In the genomic region with DNA sequence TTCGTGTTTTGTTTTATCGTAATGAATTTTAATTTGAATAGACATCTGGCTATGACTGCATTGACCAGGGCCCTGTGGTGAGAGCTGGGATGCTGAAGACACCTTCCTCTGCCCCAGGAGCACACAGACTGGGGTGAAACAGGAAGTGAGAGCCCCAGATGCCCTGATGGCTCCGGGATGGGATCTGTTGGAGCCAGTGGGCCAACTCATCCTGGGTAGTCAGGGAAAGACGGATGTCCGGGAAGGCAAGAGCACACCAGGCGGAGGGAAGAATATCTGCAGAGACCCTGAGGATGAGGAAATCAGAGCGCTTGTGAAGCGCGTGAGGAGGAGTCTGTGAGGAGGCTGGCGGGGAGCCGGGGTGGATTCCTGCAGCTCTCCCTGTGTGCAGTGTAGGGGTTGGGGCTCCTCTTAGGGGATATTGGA, we compare ENCODE assay signal across 12 cellular contexts.
DNase-seq lines count a peak whose midpoint lies in the region; ATAC-seq lines count a peak whose summit lies in the region.
"Had no signal": no experiment of that assay in that cellular context is flagged by ENCODE, and none has a peak within 500 bp of the region (broad histone marks: within the 10 kb centered on the region; RNA-seq: fewer than 3 reads in every experiment).

No MANE protein-coding gene starts in this region.

- H3K36me3 ChIP-seq in adipocyte (ENCODE audit: control insufficient read depth, insufficient read depth, low read length, severe bottlenecking) = no peaks in the 10 kb centered on the region
- no peaks in the 10 kb centered on the region for H3K36me3 ChIP-seq in CD8-positive, alpha-beta memory T cell (ENCODE audit: insufficient read depth, low read length)

- H3K9me3 Mint-ChIP-seq in CD8-positive, alpha-beta memory T cell = no peaks in the 10 kb centered on the region
- H3K9me3 Mint-ChIP-seq: natural killer cell; stimulated activated naive CD8-positive, alpha-beta T cell treated with anti-CD3 and anti-CD28 coated beads, Interleukin-15, Interleukin-2, amounts not matched to agents 100 ng/mL and 50 ng/mL, for 24 hours had no signal

- H3K27me3 Mint-ChIP-seq in CD8-positive, alpha-beta memory T cell = no peaks in the 10 kb centered on the region
- H3K27me3 Mint-ChIP-seq: stimulated activated naive CD8-positive, alpha-beta T cell treated with anti-CD3 and anti-CD28 coated beads, Interleukin-15, Interleukin-2, amounts not matched to agents 100 ng/mL and 50 ng/mL, for 24 hours had no signal

- peaks cover 3 to 42% (median 4%) of the 10 kb centered on the region in 3 donors for H3K36me3 Mint-ChIP-seq in CD8-positive, alpha-beta memory T cell

- POLR2A ChIA-PET in CD8-positive, alpha-beta memory T cell (lab: Charles Lee) = no interaction called here

- H3K4me3 ChIP-seq in adipocyte (ENCODE audit: low read length) = peak overlapping the region; percentile 74
- peak overlapping the region in 1 of 7 experiments; percentile 8 for H3K4me3 ChIP-seq in skin epidermis
- H3K4me3 ChIP-seq in CD8-positive, alpha-beta memory T cell (ENCODE audit: low read length) = no peak overlapping the region

- H3K4me3 Mint-ChIP-seq in CD8-positive, alpha-beta memory T cell = peak overlapping the region in 1 of 7 donors; percentile 37
- H3K4me3 Mint-ChIP-seq: natural killer cell; stimulated activated naive CD8-positive, alpha-beta T cell treated with anti-CD3 and anti-CD28 coated beads, Interleukin-15, Interleukin-2, amounts not matched to agents 100 ng/mL and 50 ng/mL, for 24 hours had no signal

- peak overlapping the region in 2 of 8 donors; percentile 9 to 17 for H3K27ac Mint-ChIP-seq in CD8-positive, alpha-beta memory T cell
- H3K27ac Mint-ChIP-seq: natural killer cell; stimulated activated naive CD8-positive, alpha-beta T cell treated with anti-CD3 and anti-CD28 coated beads, Interleukin-15, Interleukin-2, amounts not matched to agents 100 ng/mL and 50 ng/mL, for 24 hours had no signal

- peak overlapping the region in 16 of 21 experiments; percentile 2 to 79 (median 48) for H3K27ac ChIP-seq in skin epidermis
- no peak overlapping the region for H3K27ac ChIP-seq in CD8-positive, alpha-beta memory T cell (ENCODE audit: low read depth, low read length)

- peaks cover 32% of the 10 kb centered on the region for H3K4me1 ChIP-seq in adipocyte (ENCODE audit: control insufficient read depth, insufficient read depth, low read length)
- no peaks in the 10 kb centered on the region for H3K4me1 ChIP-seq in CD8-positive, alpha-beta memory T cell (ENCODE audit: insufficient read depth, low read length)

- intact Hi-C loops in left cardiac atrium (cut with DNase I) = loop anchor here in 1 of 2 donors (10.0 kb wide), 1 partner anchor 65 kb away; no protein-coding TSS in a partner anchor

- ATAC-seq in left cardiac atrium = peak; percentile 75 to 78
- ATAC-seq: natural killer cell had no signal

- H3K9me3 ChIP-seq in adipocyte (ENCODE audit: control insufficient read depth, low read length) = no peaks in the 10 kb centered on the region
- no peaks in the 10 kb centered on the region for H3K9me3 ChIP-seq in CD8-positive, alpha-beta memory T cell (ENCODE audit: low read length)

- H3K4me1 Mint-ChIP-seq in CD8-positive, alpha-beta memory T cell = peaks cover 14 to 20% (median 20%) of the 10 kb centered on the region in 3 donors

- DNase-seq in EL (peak; percentile 65), adipocyte (ENCODE audit: low read depth) (peak; percentile 15), left cardiac atrium (peak; percentile 74), LoVo (ENCODE audit: low spot score) (no peak), retina (no peak)
- DNase-seq in activated CD8-positive, alpha-beta memory T cell treated with anti-CD3 and anti-CD28 coated beads for 24 hours = no peak
- no peak for DNase-seq in CD8-positive, alpha-beta memory T cell
- DNase-seq: activated CD4-positive, alpha-beta T cell treated with anti-CD3 and anti-CD28 coated beads for 1 hour; natural killer cell; NCI-H2107 had no signal

- CTCF ChIA-PET in CD8-positive, alpha-beta memory T cell (lab: Charles Lee) = no interaction called here

- peak overlapping the region; percentile 72 for H3K9ac ChIP-seq in adipocyte (ENCODE audit: low read length)

- no peaks in the 10 kb centered on the region for H3K27me3 ChIP-seq in adipocyte (replicated peaks; ENCODE audit: control insufficient read depth, insufficient read depth, low read length)
- no peaks in the 10 kb centered on the region for H3K27me3 ChIP-seq in CD8-positive, alpha-beta memory T cell (ENCODE audit: insufficient read depth, low read length, poor library complexity, severe bottlenecking)

Comparison
In these comparisons a context has a peak if more than half of its experiments do, and no peak if none do; other contexts are left out.
1. DNase-seq: peak in EL (single experiment), adipocyte (single experiment) and left cardiac atrium (single experiment); none in LoVo (single experiment), activated CD8-positive, alpha-beta memory T cell treated with anti-CD3 and anti-CD28 coated beads for 24 hours (single experiment), retina (single experiment) and CD8-positive, alpha-beta memory T cell (0 of 5).